8 cellular contexts compared by ENCODE assay signal in genomic region chr4:26321326-26322276, GRCh38. TPM values are rescaled to one million over a fixed set of nuclear protein-coding genes. Genes with fewer than 3 reads are reported as not detected.
DNase-seq lines count a peak whose midpoint lies in the region; ATAC-seq, FAIRE-seq and TF ChIP-seq lines count a peak whose summit lies in the region.

No MANE protein-coding gene starts in this region.

- TF ChIP-seq POLR2A in A549 (IDR thresholded peaks at IDR 0.05; ENCODE audit: low read length): no peak
- no peak for TF ChIP-seq POLR2A in HCT116 (IDR thresholded peaks at IDR 0.05; ENCODE audit: borderline replicate concordance, extremely low read depth, insufficient read depth, insufficient read length)
- TF ChIP-seq POLR2A in breast epithelium (IDR thresholded peaks at IDR 0.05): no peak
- no peak for TF ChIP-seq POLR2A in HepG2 (IDR thresholded peaks at IDR 0.05; ENCODE audit: insufficient read depth in 1 of 2, low read depth in 2 of 2, low read length in 2 of 2)

- in situ Hi-C loops in HepG2 (cut with HindIII; ENCODE audit: extremely low pct_ligation_motif_present, low pct_unique_long_range_greater_than_20kb): no loop called here

- intact Hi-C loops in HCT116 (cut with micrococcal nuclease) (loop anchor here (2.0 to 5.0 kb wide), 3 partner anchors 239 to 333 kb away; no protein-coding TSS in a partner anchor), breast epithelium (cut with DNase I; ENCODE audit: low total_unique reads) (loop anchor here (5.0 kb wide), 1 partner anchor 531 kb away; no protein-coding TSS in a partner anchor), HepG2 (cut with micrococcal nuclease; ENCODE audit: unreplicated experiment) (loop anchor here (5.0 kb wide), 2 partner anchors 51 to 239 kb away; no protein-coding TSS in a partner anchor)

- peaks cover 54% of the 10 kb centered on the region for H3K79me2 ChIP-seq in HCT116 (ENCODE audit: insufficient read depth, low read length)
- peaks cover 58% of the 10 kb centered on the region for H3K79me2 ChIP-seq in HepG2 (ENCODE audit: insufficient read depth, low read length)

- POLR2A ChIA-PET in A549 (lab: Yijun Ruan, JAX) (no interaction called here), HCT116 (lab: Charles Lee) (no interaction called here), HepG2 (lab: Yijun Ruan, JAX) (no interaction called here)

- DNase-seq in A549 (ENCODE audit: low read depth in 1 of 2, low spot score in 1 of 2) (peak; percentile 5 to 9), HCT116 (ENCODE audit: low read depth, low spot score) (no peak), T-helper 1 cell (peak in 4 of 5 donors; percentile 7 to 20 (median 16)), breast epithelium (ENCODE audit: low spot score in 2 of 2) (no peak), HepG2 (ENCODE audit: low spot score) (peak; percentile 5), mesenteric fat pad (ENCODE audit: low spot score) (no peak)
- peak; percentile 10 to 29 (median 18) for DNase-seq in stimulated activated CD4-positive, alpha-beta T cell treated with anti-CD3 and anti-CD28 coated beads, TNF-alpha, amount 100 ng/mL, for 4 hours (ENCODE audit: low read depth in 3 of 3)

- FAIRE-seq in A549 (lab: Jason Lieb, UNC) (no peak), HepG2 (lab: Jason Lieb, UNC) (no peak)

- H3K4me1 ChIP-seq in A549 (peaks cover 14% of the 10 kb centered on the region; the same call in 2 of the 3 replicates), HCT116 (ENCODE audit: control insufficient read depth in 1 of 2, insufficient read depth in 2 of 2, low read length in 2 of 2) (peaks cover 9 to 46% of the 10 kb centered on the region in 2 experiments; a peak in 3 of 4 replicates), breast epithelium (no peaks in the 10 kb centered on the region), HepG2 (ENCODE audit: insufficient read depth, low read length) (peaks cover 37% of the 10 kb centered on the region)

- TF ChIP-seq CTCF in A549 (IDR thresholded peaks at IDR 0.05): no peak
- TF ChIP-seq CTCF in HCT116 (IDR thresholded peaks at IDR 0.05 in 2 of 3, conservative IDR thresholded peaks at IDR 0.05 in 1 of 3; ENCODE audit: borderline replicate concordance in 1 of 3, insufficient read depth in 1 of 3, low read depth in 2 of 3, low read length in 2 of 3): no peak
- no peak for TF ChIP-seq CTCF in breast epithelium (IDR thresholded peaks at IDR 0.05)
- no peak for TF ChIP-seq CTCF in HepG2 (CRISPR knock-in tag; IDR thresholded peaks at IDR 0.05)

- CTCF ChIA-PET in A549 (lab: Yijun Ruan, JAX): interaction anchor here (2.9 kb wide), 1 partner anchor 333 kb away, joined by 9 read pairs; no protein-coding TSS in a partner anchor
- CTCF ChIA-PET in HCT116 (lab: Charles Lee): no interaction called here
- CTCF ChIA-PET in HepG2 (lab: Yijun Ruan, JAX; ENCODE audit: low intra/inter-chr PET ratio, low total read pairs): no interaction called here

- WGBS in A549 (ENCODE audit: missing lambda C conversion rate): 3% methylated on average over 38 of the region's 58 CpGs
- under 1% methylated on average over 40 of the region's 58 CpGs for WGBS in HepG2 (ENCODE audit: low lambda C conversion rate)

- no peak for ATAC-seq in A549
- no peak for ATAC-seq in HCT116
- no peak for ATAC-seq in HepG2
- no peak for ATAC-seq in HG03442 (IDR thresholded peaks at IDR 0.05; ENCODE audit: unreplicated experiment)

- H3K4me3 ChIP-seq in A549 (peak overlapping the region; percentile 71), HCT116 (replicated peaks in 1 of 2; ENCODE audit: low read depth in 1 of 2, low read length in 2 of 2) (peak overlapping the region; percentile 79 to 82), breast epithelium (peak overlapping the region; percentile 75 to 87 (median 78)), HepG2 (replicated peaks in 1 of 3; ENCODE audit: insufficient read depth in 1 of 3, low read depth in 2 of 3, low read length in 3 of 3) (peak overlapping the region; percentile 77 to 89 (median 88))

- H3K9ac ChIP-seq in HCT116 (ENCODE audit: low read length): peak overlapping the region; percentile 73
- H3K9ac ChIP-seq in HepG2 (ENCODE audit: insufficient read depth, low read depth, low read length): peak overlapping the region; percentile 80

- TF ChIP-seq EP300 in A549 (IDR thresholded peaks at IDR 0.05) (no peak), HepG2 (IDR thresholded peaks at IDR 0.05; ENCODE audit: low read depth in 2 of 2, low read length in 2 of 2) (no peak), HepG2 (CRISPR knock-in tag; IDR thresholded peaks at IDR 0.05; ENCODE audit: borderline replicate concordance) (no peak)

- no peaks in the 10 kb centered on the region for H3K9me2 ChIP-seq in HCT116 (ENCODE audit: insufficient read depth)

- H3K27me3 ChIP-seq in HCT116 (ENCODE audit: insufficient read depth, low read length) (no peaks in the 10 kb centered on the region), breast epithelium (no peaks in the 10 kb centered on the region), HepG2 (ENCODE audit: control insufficient read depth in 1 of 2, insufficient read depth in 2 of 2, low read length in 2 of 2) (no peaks in the 10 kb centered on the region; a peak in 1 of 5 replicates)

- H3K4me2 ChIP-seq in A549 (peak overlapping the region; percentile 89), HCT116 (ENCODE audit: low read length) (peak overlapping the region; percentile 92), HepG2 (ENCODE audit: low read depth, low read length) (peak overlapping the region; percentile 70)

- BruUV-seq in HCT116 (replicated peaks; lab: Mats Ljungman, UMichigan) (TSS peak; percentile 30), HepG2 (replicated peaks; lab: Mats Ljungman, UMichigan) (no TSS peak)

- H3K27ac ChIP-seq in A549 (peak overlapping the region; percentile 96 to 99), HCT116 (ENCODE audit: low read depth, low read length) (peak overlapping the region; percentile 89), breast epithelium (peak overlapping the region; percentile 94 to 97), HepG2 (ENCODE audit: extremely low read length, insufficient read depth, low read length) (peak overlapping the region; percentile 53)

- H3K9me3 ChIP-seq in A549 (no peaks in the 10 kb centered on the region), HCT116 (ENCODE audit: control insufficient read depth in 1 of 2, insufficient read depth in 1 of 2, low read depth in 1 of 2, low read length in 2 of 2) (peaks cover 0 to 9% of the 10 kb centered on the region in 2 experiments; a peak in 1 of 4 replicates), breast epithelium (no peaks in the 10 kb centered on the region), HepG2 (ENCODE audit: low read length) (no peaks in the 10 kb centered on the region)

- RAD21 ChIA-PET in HCT116 (lab: Charles Lee; ENCODE audit: low non-redundant PET in 1 of 2, low total read pairs in 2 of 2, uncharacterized antibody in 2 of 2, unreplicated experiment in 2 of 2): no interaction called here

- TF ChIP-seq RAD21 in A549 (conservative IDR thresholded peaks at IDR 0.05 in 1 of 2, IDR thresholded peaks at IDR 0.05 in 1 of 2) (no peak), HCT116 (IDR thresholded peaks at IDR 0.05; ENCODE audit: low read depth) (no peak), HepG2 (CRISPR knock-in tag; IDR thresholded peaks at IDR 0.05) (no peak)

- H3K36me3 ChIP-seq in HCT116 (ENCODE audit: control insufficient read depth in 1 of 2, insufficient read depth in 2 of 2, low read length in 2 of 2) (no peaks in the 10 kb centered on the region), breast epithelium (no peaks in the 10 kb centered on the region), HepG2 (replicated peaks in 1 of 2; ENCODE audit: control insufficient read depth in 1 of 2, insufficient read depth in 2 of 2, low read length in 2 of 2) (no peaks in the 10 kb centered on the region)

- H4K20me1 ChIP-seq in HCT116 (ENCODE audit: insufficient read depth) (peaks cover 10% of the 10 kb centered on the region; the same call in 1 of the 2 replicates), HepG2 (ENCODE audit: insufficient read depth, low read length) (peaks cover 45% of the 10 kb centered on the region)

- H2AFZ ChIP-seq in HCT116 (ENCODE audit: low read depth, low read length, poor library complexity, severe bottlenecking) (no peak overlapping the region), HepG2 (ENCODE audit: low read length) (no peak overlapping the region)

TF ChIP-seq in HCT116, 20 proteins besides CTCF, POLR2A, EP300 and RAD21 (continues in another document):
- TF ChIP-seq EGR1 (IDR thresholded peaks at IDR 0.05; ENCODE audit: low read depth): no peak

RNA-seq across cellular contexts. Expression of gene RBPJ, which starts 0.8 kb away (rescaled TPM):
- polyA plus RNA-seq in A549 (2011; rRNA removed) (28.9 and 37.1 TPM in 2 replicates), A549 (2017; fragmentation: RNase III; extraction: RNeasy Plus Mini Kit Qiagen cat#74134 plus additional on column Dnase treatment) (16.0 to 17.6 TPM (median 16.5 TPM) in 3 replicates), HepG2 (2011; rRNA removed) (22.7 and 33.2 TPM in 2 replicates)
- 6.8 and 8.3 TPM in 2 replicates for polyA plus RNA-seq in A549 (2012; cell fraction: cytosol; rRNA removed)
- 8.4 and 12.0 TPM in 2 replicates for polyA plus RNA-seq in A549 (2012; cell fraction: nucleus; rRNA removed)
- 17.9 and 20.3 TPM in 2 replicates for polyA minus RNA-seq in A549 (2011; rRNA and poly(A)+ RNA removed)
- total RNA-seq in HCT116 (2021; ENCODE audit: unreplicated experiment) (72.7 TPM), breast epithelium (100 to 1,000 TPM in 1 of 3 donors, 10 to 100 TPM in 2; 64.9 to 143 (median 88.7) TPM), HepG2 (2016; rRNA removed; fragmentation: Illumina TruSeq; extraction: Trizol) (25.9 and 46.3 TPM in 2 replicates), mesenteric fat pad (112 TPM)
- 42.2 and 46.5 TPM in 2 replicates for polyA plus RNA-seq in HCT116 (2012)
- total RNA-seq in HepG2 (2016; cell fraction: cytosol; rRNA removed; fragmentation: Illumina TruSeq; extraction: Trizol; ENCODE audit: low read depth): 4.6 and 5.4 TPM in 2 replicates
- total RNA-seq in HepG2 (2016; cell fraction: insoluble cytoplasmic fraction; rRNA removed; fragmentation: Illumina TruSeq; extraction: Trizol): 26.5 and 41.4 TPM in 2 replicates
- 9.7 and 10.3 TPM in 2 replicates for total RNA-seq in HepG2 (2016; cell fraction: membrane; rRNA removed; fragmentation: Illumina TruSeq; extraction: Trizol)
- total RNA-seq in HepG2 (2016; cell fraction: nucleus; rRNA removed; fragmentation: Illumina TruSeq; extraction: Trizol): 43.5 and 46.2 TPM in 2 replicates
- polyA plus RNA-seq in HepG2 (2011; cell fraction: cytosol; rRNA removed): 15.1 and 17.4 TPM in 2 replicates
- polyA plus RNA-seq in HepG2 (2011; cell fraction: nucleus; rRNA removed): 41.8 and 45.1 TPM in 2 replicates
- polyA plus RNA-seq in HepG2 (2012): 29.3 and 33.0 TPM in 2 replicates
- 0.78 and 1.2 TPM in 2 replicates for polyA plus RNA-seq in HepG2 (2016; cell fraction: cytosol; fragmentation: Illumina TruSeq; extraction: Trizol; ENCODE audit: low read depth)
- polyA plus RNA-seq in HepG2 (2016; cell fraction: insoluble cytoplasmic fraction; fragmentation: Illumina TruSeq; extraction: Trizol; ENCODE audit: low read depth): 34.1 and 34.4 TPM in 2 replicates
- 4.3 and 6.2 TPM in 2 replicates for polyA plus RNA-seq in HepG2 (2016; cell fraction: membrane; fragmentation: Illumina TruSeq; extraction: Trizol; ENCODE audit: low read depth)
- polyA plus RNA-seq in HepG2 (2016; cell fraction: nucleus; fragmentation: Illumina TruSeq; extraction: Trizol; ENCODE audit: insufficient read depth, low read depth): 36.2 and 36.5 TPM in 2 replicates
- polyA minus RNA-seq in HepG2 (2011; rRNA and poly(A)+ RNA removed; ENCODE audit: low replicate concordance): 21.7 and 31.8 TPM in 2 replicates
- polyA minus RNA-seq in HepG2 (2011; cell fraction: cytosol; rRNA and poly(A)+ RNA removed): 18.4 and 24.8 TPM in 2 replicates
- polyA minus RNA-seq in HepG2 (2011; cell fraction: nucleus; rRNA and poly(A)+ RNA removed): 130 and 131 TPM in 2 replicates

Comparison
In these comparisons a context has a peak if more than half of its experiments do, and no peak if none do; other contexts are left out.
1. DNase-seq: peak in A549 (2 of 2), T-helper 1 cell (4 of 5), HepG2 (single experiment) and stimulated activated CD4-positive, alpha-beta T cell treated with anti-CD3 and anti-CD28 coated beads, TNF-alpha, amount 100 ng/mL, for 4 hours (3 of 3); none in HCT116 (single experiment), breast epithelium (0 of 2) and mesenteric fat pad (single experiment).
2. Peak in every context shown above with its lines, with median percentiles within 50 percentile points of each other: H3K27ac ChIP-seq, H3K4me2 ChIP-seq and H3K4me3 ChIP-seq.